In the genomic region with DNA sequence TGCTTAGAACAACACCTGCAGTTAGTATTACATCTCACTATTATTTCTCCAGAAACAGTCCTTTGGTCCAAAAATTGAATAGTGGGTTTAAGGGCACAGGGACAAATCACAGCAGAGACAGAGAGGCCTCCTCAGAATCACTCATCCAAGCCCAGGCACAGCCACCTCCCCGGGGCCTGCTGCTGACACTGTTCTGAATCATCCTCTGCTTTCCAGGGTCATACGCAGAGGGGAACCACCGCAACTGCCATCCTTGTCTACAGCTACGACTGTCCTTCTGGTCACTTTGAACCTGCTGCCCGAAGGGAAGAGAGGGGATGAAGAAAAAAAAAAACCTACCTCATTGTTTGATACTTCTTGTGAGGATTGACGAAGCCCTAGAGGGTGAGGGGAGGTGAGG, we compare ENCODE assay signal across 16 cellular contexts. TPM values are rescaled to one million over a fixed set of nuclear protein-coding genes. Genes with fewer than 3 reads are reported as not detected.
DNase-seq lines count a peak whose midpoint lies in the region; ATAC-seq and TF ChIP-seq lines count a peak whose summit lies in the region.
"Had no signal": no experiment of that assay in that cellular context is flagged by ENCODE, and none has a peak within 500 bp of the region (broad histone marks: within the 10 kb centered on the region; RNA-seq: fewer than 3 reads in every experiment).

No MANE protein-coding gene starts in this region.

- no peak overlapping the region for H3K4me3 Mint-ChIP-seq in WTC11
- H3K4me3 Mint-ChIP-seq: mesothelial cell of epicardium had no signal

- no peaks in the 10 kb centered on the region for H3K9me3 ChIP-seq in spleen
- H3K9me3 ChIP-seq: gastrocnemius medialis, ovary, tibial artery had no signal

- WGBS in spleen, 5 donors: 79 to 87% (median 84%) methylated on average over 6 of the region's 6 CpGs

- no peak for TF ChIP-seq POLR2A in spleen (IDR thresholded peaks at IDR 0.05)

- peaks cover 0 to 29% (median 16%) of the 10 kb centered on the region in 6 donors for H3K4me1 ChIP-seq in spleen
- H3K4me1 ChIP-seq: gastrocnemius medialis had no signal

- no peak overlapping the region for H3K4me3 ChIP-seq in brain microvascular endothelial cell (ENCODE audit: low read depth, low read length)
- H3K4me3 ChIP-seq in spleen: no peak overlapping the region
- H3K4me3 ChIP-seq: gastrocnemius medialis, ovary, tibial artery had no signal

- in situ Hi-C loops in brain microvascular endothelial cell (cut with HindIII; ENCODE audit: low pct_ligation_motif_present, low sequenced_read_pairs): no loop called here

- ATAC-seq in WTC11: no peak
- no peak for ATAC-seq in GM19467 (IDR thresholded peaks at IDR 0.05; ENCODE audit: unreplicated experiment)
- ATAC-seq: gastrocnemius medialis had no signal

- POLR2A ChIA-PET in WTC11 (lab: Charles Lee): no interaction called here

- no peaks in the 10 kb centered on the region for H3K36me3 ChIP-seq in brain microvascular endothelial cell (replicated peaks)
- no peaks in the 10 kb centered on the region for H3K36me3 ChIP-seq in spleen
- H3K36me3 ChIP-seq: gastrocnemius medialis, ovary, tibial artery had no signal

- intact Hi-C loops in spleen (cut with DNase I; ENCODE audit: low total_unique reads): no loop called here

- DNase-seq in activated CD8-positive, alpha-beta memory T cell treated with anti-CD3 and anti-CD28 coated beads, Interleukin-2, amount 50 U/mL, for 48 hours: peak; percentile 52
- no peak for DNase-seq in activated CD8-positive, alpha-beta memory T cell treated with anti-CD3 and anti-CD28 coated beads for 24 hours
- DNase-seq in LHCN-M2 (ENCODE audit: low read depth): peak; percentile 75
- peak; percentile 52 for DNase-seq in brain microvascular endothelial cell
- DNase-seq in stimulated activated CD8-positive, alpha-beta memory T cell treated with anti-CD3 and anti-CD28 coated beads, Interleukin-15, amount 100 ng/mL, for 48 hours (ENCODE audit: low read depth in 2 of 2): peak; percentile 5 to 14
- DNase-seq in WTC11 (ENCODE audit: low spot score): no peak
- no peak for DNase-seq in spleen
- DNase-seq: activated gamma-delta T cell; DMS53; gastrocnemius medialis; NCI-H1092; NK-92 treated with Interleukin-12 subunit alpha and Interleukin-12 subunit beta, amount 100 ng/mL, for 24 hours; ovary; tibial artery had no signal

- no peaks in the 10 kb centered on the region; the same call in 1 of the 2 replicates for H3K4me1 Mint-ChIP-seq in WTC11

- H3K27ac ChIP-seq in brain microvascular endothelial cell (no peak overlapping the region), spleen (no peak overlapping the region)
- H3K27ac ChIP-seq: gastrocnemius medialis, ovary, tibial artery had no signal

- no peak for TF ChIP-seq CTCF in brain microvascular endothelial cell (IDR thresholded peaks at IDR 0.05; ENCODE audit: low read depth, low read length, missing control alignments)
- no peak for TF ChIP-seq CTCF in WTC11 (IDR thresholded peaks at IDR 0.05)
- TF ChIP-seq CTCF in spleen (IDR thresholded peaks at IDR 0.05 in 8 of 11, conservative IDR thresholded peaks at IDR 0.05 in 3 of 11): no peak

- no peaks in the 10 kb centered on the region for H3K9me3 Mint-ChIP-seq in WTC11
- H3K9me3 Mint-ChIP-seq: mesothelial cell of epicardium had no signal

- CTCF ChIA-PET in WTC11 (lab: Charles Lee): no interaction called here

- no peaks in the 10 kb centered on the region for H3K27me3 ChIP-seq in brain microvascular endothelial cell (replicated peaks)
- no peaks in the 10 kb centered on the region for H3K27me3 ChIP-seq in spleen (replicated peaks in 1 of 7)
- H3K27me3 ChIP-seq: gastrocnemius medialis, ovary, tibial artery had no signal

- no peaks in the 10 kb centered on the region for H3K27me3 Mint-ChIP-seq in WTC11 (ENCODE audit: low read depth)

- H3K36me3 Mint-ChIP-seq in WTC11: no peaks in the 10 kb centered on the region
- H3K36me3 Mint-ChIP-seq: mesothelial cell of epicardium had no signal

- H3K27ac Mint-ChIP-seq in WTC11: no peak overlapping the region
- H3K27ac Mint-ChIP-seq: mesothelial cell of epicardium had no signal

TF ChIP-seq in WTC11, 78 proteins besides CTCF, POLR2A, EP300 and RAD21 (continues in another document):
- TF ChIP-seq, protein P1, sequence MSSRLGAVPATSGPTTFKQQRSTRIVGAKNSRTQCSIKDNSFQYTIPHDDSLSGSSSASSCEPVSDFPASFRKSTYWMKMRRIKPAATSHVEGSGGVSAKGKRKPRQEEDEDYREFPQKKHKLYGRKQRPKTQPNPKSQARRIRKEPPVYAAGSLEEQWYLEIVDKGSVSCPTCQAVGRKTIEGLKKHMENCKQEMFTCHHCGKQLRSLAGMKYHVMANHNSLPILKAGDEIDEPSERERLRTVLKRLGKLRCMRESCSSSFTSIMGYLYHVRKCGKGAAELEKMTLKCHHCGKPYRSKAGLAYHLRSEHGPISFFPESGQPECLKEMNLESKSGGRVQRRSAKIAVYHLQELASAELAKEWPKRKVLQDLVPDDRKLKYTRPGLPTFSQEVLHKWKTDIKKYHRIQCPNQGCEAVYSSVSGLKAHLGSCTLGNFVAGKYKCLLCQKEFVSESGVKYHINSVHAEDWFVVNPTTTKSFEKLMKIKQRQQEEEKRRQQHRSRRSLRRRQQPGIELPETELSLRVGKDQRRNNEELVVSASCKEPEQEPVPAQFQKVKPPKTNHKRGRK (CRISPR knock-in tag; IDR thresholded peaks at IDR 0.05; ENCODE audit: borderline replicate concordance): no peak
- no peak for TF ChIP-seq ELF4 (CRISPR knock-in tag; IDR thresholded peaks at IDR 0.05; ENCODE audit: low read depth)
- TF ChIP-seq, protein P2, sequence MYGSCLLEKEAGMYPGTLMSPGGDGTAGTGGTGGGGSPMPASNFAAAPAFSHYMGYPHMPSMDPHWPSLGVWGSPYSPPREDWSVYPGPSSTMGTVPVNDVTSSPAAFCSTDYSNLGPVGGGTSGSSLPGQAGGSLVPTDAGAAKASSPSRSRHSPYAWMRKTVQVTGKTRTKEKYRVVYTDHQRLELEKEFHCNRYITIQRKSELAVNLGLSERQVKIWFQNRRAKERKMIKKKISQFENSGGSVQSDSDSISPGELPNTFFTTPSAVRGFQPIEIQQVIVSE (CRISPR knock-in tag; IDR thresholded peaks at IDR 0.05; ENCODE audit: borderline replicate concordance): no peak
- TF ChIP-seq, protein P3, sequence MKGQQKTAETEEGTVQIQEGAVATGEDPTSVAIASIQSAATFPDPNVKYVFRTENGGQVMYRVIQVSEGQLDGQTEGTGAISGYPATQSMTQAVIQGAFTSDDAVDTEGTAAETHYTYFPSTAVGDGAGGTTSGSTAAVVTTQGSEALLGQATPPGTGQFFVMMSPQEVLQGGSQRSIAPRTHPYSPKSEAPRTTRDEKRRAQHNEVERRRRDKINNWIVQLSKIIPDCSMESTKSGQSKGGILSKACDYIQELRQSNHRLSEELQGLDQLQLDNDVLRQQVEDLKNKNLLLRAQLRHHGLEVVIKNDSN (CRISPR knock-in tag; IDR thresholded peaks at IDR 0.05): no peak
- no peak for TF ChIP-seq RORB (CRISPR knock-in tag; IDR thresholded peaks at IDR 0.05)
- TF ChIP-seq, protein P4, sequence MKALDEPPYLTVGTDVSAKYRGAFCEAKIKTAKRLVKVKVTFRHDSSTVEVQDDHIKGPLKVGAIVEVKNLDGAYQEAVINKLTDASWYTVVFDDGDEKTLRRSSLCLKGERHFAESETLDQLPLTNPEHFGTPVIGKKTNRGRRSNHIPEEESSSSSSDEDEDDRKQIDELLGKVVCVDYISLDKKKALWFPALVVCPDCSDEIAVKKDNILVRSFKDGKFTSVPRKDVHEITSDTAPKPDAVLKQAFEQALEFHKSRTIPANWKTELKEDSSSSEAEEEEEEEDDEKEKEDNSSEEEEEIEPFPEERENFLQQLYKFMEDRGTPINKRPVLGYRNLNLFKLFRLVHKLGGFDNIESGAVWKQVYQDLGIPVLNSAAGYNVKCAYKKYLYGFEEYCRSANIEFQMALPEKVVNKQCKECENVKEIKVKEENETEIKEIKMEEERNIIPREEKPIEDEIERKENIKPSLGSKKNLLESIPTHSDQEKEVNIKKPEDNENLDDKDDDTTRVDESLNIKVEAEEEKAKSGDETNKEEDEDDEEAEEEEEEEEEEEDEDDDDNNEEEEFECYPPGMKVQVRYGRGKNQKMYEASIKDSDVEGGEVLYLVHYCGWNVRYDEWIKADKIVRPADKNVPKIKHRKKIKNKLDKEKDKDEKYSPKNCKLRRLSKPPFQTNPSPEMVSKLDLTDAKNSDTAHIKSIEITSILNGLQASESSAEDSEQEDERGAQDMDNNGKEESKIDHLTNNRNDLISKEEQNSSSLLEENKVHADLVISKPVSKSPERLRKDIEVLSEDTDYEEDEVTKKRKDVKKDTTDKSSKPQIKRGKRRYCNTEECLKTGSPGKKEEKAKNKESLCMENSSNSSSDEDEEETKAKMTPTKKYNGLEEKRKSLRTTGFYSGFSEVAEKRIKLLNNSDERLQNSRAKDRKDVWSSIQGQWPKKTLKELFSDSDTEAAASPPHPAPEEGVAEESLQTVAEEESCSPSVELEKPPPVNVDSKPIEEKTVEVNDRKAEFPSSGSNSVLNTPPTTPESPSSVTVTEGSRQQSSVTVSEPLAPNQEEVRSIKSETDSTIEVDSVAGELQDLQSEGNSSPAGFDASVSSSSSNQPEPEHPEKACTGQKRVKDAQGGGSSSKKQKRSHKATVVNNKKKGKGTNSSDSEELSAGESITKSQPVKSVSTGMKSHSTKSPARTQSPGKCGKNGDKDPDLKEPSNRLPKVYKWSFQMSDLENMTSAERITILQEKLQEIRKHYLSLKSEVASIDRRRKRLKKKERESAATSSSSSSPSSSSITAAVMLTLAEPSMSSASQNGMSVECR (CRISPR knock-in tag; IDR thresholded peaks at IDR 0.05; ENCODE audit: borderline replicate concordance): no peak
- TF ChIP-seq, protein P5, sequence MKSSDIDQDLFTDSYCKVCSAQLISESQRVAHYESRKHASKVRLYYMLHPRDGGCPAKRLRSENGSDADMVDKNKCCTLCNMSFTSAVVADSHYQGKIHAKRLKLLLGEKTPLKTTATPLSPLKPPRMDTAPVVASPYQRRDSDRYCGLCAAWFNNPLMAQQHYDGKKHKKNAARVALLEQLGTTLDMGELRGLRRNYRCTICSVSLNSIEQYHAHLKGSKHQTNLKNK (CRISPR knock-in tag; IDR thresholded peaks at IDR 0.05): no peak
- no peak for TF ChIP-seq GABPB1 (CRISPR knock-in tag; IDR thresholded peaks at IDR 0.05)
- no peak for TF ChIP-seq ZNF317 (CRISPR knock-in tag; IDR thresholded peaks at IDR 0.05; ENCODE audit: borderline replicate concordance, low read depth)

RNA-seq across cellular contexts. Expression of a gene that starts 35.3 kb away (rescaled TPM):
- 126 and 129 TPM in 2 replicates for total RNA-seq in LHCN-M2 (2014; rRNA removed)
- 24.7 TPM for polyA plus RNA-seq in LHCN-M2 (2012)
- 82.2 to 86.6 TPM (median 83.5 TPM) in 3 replicates for total RNA-seq in WTC11 (2021)
- 10 to 100 TPM; 48.4 to 84.8 (median 55.1) TPM for total RNA-seq in spleen
- 10 to 100 TPM in 2 of 3 donors, 1 to 10 TPM in 1; 9.5 to 10.6 (median 10.6) TPM for polyA plus RNA-seq in spleen

Comparison
In these comparisons a context has a peak if more than half of its experiments do, and no peak if none do; other contexts are left out.
1. DNase-seq: peak in activated CD8-positive, alpha-beta memory T cell treated with anti-CD3 and anti-CD28 coated beads, Interleukin-2, amount 50 U/mL, for 48 hours (single experiment), LHCN-M2 (single experiment), brain microvascular endothelial cell (single experiment) and stimulated activated CD8-positive, alpha-beta memory T cell treated with anti-CD3 and anti-CD28 coated beads, Interleukin-15, amount 100 ng/mL, for 48 hours (2 of 2); none in activated CD8-positive, alpha-beta memory T cell treated with anti-CD3 and anti-CD28 coated beads for 24 hours (single experiment), WTC11 (single experiment) and spleen (single experiment).